In the genomic region with DNA sequence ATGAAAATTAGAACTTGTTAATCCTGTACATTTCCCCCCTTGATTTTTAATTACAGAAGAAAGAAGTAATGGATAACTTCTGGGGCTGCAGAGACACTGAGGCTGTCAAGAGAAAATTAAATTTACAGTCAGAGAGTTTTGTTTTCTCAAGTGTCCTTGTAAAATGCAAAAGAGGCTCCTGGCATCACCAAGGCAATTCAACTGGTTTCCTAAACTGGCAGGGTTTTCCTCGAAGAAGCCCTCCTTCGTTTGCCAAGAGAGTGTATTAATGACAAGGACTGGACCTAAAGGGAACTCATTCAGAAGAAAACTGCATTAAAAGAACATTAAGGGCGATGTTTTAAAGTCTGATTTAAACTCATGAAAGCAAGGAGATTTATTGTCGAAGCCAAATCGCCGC, we compare ENCODE assay signal across 26 cellular contexts.
"Had no signal": no experiment of that assay in that cellular context is flagged by ENCODE, and none has a peak within 500 bp of the region (broad histone marks: within the 10 kb centered on the region; RNA-seq: fewer than 3 reads in every experiment).

No MANE protein-coding gene starts in this region.

- ATAC-seq: activated CD4-positive, CD25-positive, alpha-beta regulatory T cell treated with anti-CD3 and anti-CD28 coated beads, Interleukin-2, amount 50 U/mL, for 24 hours; activated CD8-positive, alpha-beta T cell treated with anti-CD3 and anti-CD28 coated beads for 36 hours; activated T-cell treated with anti-CD3 and anti-CD28 coated beads, Interleukin-2, amount 50 U/mL, for 4 hours; activated T-helper 17 cell treated with anti-CD3 and anti-CD28 coated beads, Interleukin-2, amount 50 U/mL, for 72 hours; body of pancreas; gastroesophageal sphincter had no signal

- H3K27me3 ChIP-seq: body of pancreas, colonic mucosa, esophagus squamous epithelium, gastroesophageal sphincter had no signal

- H3K36me3 ChIP-seq: colonic mucosa, esophagus squamous epithelium, gastroesophageal sphincter had no signal

- H3K9me3 ChIP-seq: body of pancreas, colonic mucosa, esophagus squamous epithelium, gastroesophageal sphincter had no signal

- DNase-seq: activated B cell treated with CpG ODN at 0.5 μM for 24 hours; activated CD4-positive, alpha-beta T cell treated with anti-CD3 and anti-CD28 coated beads for 48 hours; activated CD4-positive, alpha-beta T cell treated with anti-CD3 and anti-CD28 coated beads, Interleukin-2, amount 50 U/mL, for 1 hour; activated CD4-positive, alpha-beta T cell treated with anti-CD3 and anti-CD28 coated beads, Interleukin-2, amount 50 U/mL, for 48 hours; activated CD8-positive, alpha-beta memory T cell treated with anti-CD3 and anti-CD28 coated beads for 24 hours; activated CD8-positive, alpha-beta T cell treated with anti-CD3 and anti-CD28 coated beads for 36 hours; activated effector memory CD4-positive, alpha-beta T cell treated with Interleukin-2 at 50 U/mL for 16 hours; activated gamma-delta T cell treated with Interleukin-2 at 50 U/mL for 16 hours; activated naive CD4-positive, alpha-beta T cell treated with anti-CD3 and anti-CD28 coated beads, Interleukin-2, amount 50 U/mL, for 16 hours; activated naive CD4-positive, alpha-beta T cell treated with Interleukin-2 at 50 U/mL for 16 hours; activated T-cell treated with anti-CD3 and anti-CD28 coated beads, Interleukin-2, amount 50 U/mL, for 4 hours; amniotic stem cell; aorta; cerebellar nuclear complex; colonic mucosa; effector CD8-positive, alpha-beta T cell; esophagus squamous epithelium; foreskin melanocyte; T-helper 2 cell had no signal

- H3K4me1 ChIP-seq: colonic mucosa, gastroesophageal sphincter had no signal

- H3K4me3 ChIP-seq: body of pancreas, colonic mucosa, esophagus squamous epithelium, gastroesophageal sphincter had no signal

- FAIRE-seq: endometrium, endothelial cell of umbilical vein had no signal

- H3K27ac ChIP-seq: body of pancreas, colonic mucosa, epithelial cell of prostate, esophagus squamous epithelium, gastroesophageal sphincter had no signal
